8 cellular contexts compared by ENCODE assay signal in the genomic region with DNA sequence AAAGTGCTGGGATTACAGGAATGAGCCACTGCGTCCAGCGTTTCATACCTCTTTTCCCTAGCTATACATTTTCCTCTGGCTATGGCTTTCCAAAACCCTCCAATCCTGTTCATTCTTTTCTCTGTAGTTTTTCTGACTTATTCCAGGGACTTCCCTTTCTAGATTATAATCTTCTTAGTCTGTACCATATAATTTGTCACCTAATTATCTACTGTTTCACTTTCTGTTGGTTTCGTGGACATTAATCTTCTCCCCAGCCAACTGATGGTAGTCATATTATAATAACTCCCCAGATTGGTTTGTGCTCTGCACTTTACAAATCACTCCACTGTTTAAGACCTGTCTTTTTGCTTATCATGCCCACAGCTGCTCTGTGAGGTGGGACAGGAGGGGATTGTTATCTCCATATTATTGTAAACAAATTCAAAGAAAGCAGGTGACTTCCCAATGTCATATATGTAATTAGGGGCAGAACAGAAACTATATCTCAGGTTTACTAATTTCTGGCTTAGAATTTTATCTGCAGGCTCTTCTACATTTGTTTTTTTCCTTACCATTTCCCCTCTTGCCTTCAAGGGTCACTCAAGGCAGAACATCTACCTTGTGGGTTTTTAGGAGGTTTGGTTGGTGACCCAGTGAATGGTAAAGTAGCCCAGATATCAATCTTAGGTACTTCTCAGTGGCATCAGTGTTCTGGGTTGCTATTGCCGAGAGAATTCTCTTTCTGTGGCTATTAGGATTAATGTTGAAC. TPM values are rescaled to one million over a fixed set of nuclear protein-coding genes. Genes with fewer than 3 reads are reported as not detected.
DNase-seq lines count a peak whose midpoint lies in the region; ATAC-seq and TF ChIP-seq lines count a peak whose summit lies in the region.

No MANE protein-coding gene starts in this region.

- TF ChIP-seq CTCF in suprapubic skin (IDR thresholded peaks at IDR 0.05) (no peak), GM10266 (IDR thresholded peaks at IDR 0.05; ENCODE audit: control insufficient read depth, insufficient read depth, low read depth, missing control alignments) (no peak)

- peaks cover 38% of the 10 kb centered on the region for H3K4me1 ChIP-seq in suprapubic skin

- TF ChIP-seq EP300 in suprapubic skin (IDR thresholded peaks at IDR 0.05) = no peak

- no peak overlapping the region for H3K4me3 Mint-ChIP-seq in T-helper 1 cell treated with Interleukin-12 subunit alpha and Interleukin-12 subunit beta and Interleukin-4 antibody, amounts not matched to agents 30 μg/mL and 1 μg/mL, for 36 hours
- peak overlapping the region; percentile 40 for H3K4me3 Mint-ChIP-seq in activated T-helper 17 cell treated with anti-CD3 and anti-CD28 coated beads, Interleukin-2, amount 50 U/mL, for 72 hours
- H3K4me3 Mint-ChIP-seq in stimulated activated naive B cell treated with anti-CD40 and anti-IgM and Interleukin-4, amounts not matched to agents 10 μg/mL and 1 μg/mL and 100 μg/mL, for 72 hours = peak overlapping the region; percentile 65 to 70

- H3K36me3 Mint-ChIP-seq in T-helper 1 cell treated with Interleukin-12 subunit alpha and Interleukin-12 subunit beta and Interleukin-4 antibody, amounts not matched to agents 30 μg/mL and 1 μg/mL, for 36 hours (ENCODE audit: low read depth) = peaks cover 2% of the 10 kb centered on the region
- no peaks in the 10 kb centered on the region for H3K36me3 Mint-ChIP-seq in activated T-helper 17 cell treated with anti-CD3 and anti-CD28 coated beads, Interleukin-2, amount 50 U/mL, for 72 hours (ENCODE audit: low read depth)
- H3K36me3 Mint-ChIP-seq in stimulated activated naive B cell treated with anti-CD40 and anti-IgM and Interleukin-4, amounts not matched to agents 10 μg/mL and 1 μg/mL and 100 μg/mL, for 72 hours = peaks cover 13 to 17% of the 10 kb centered on the region in 2 donors

- no peak overlapping the region for H3K27ac ChIP-seq in suprapubic skin

- no peak for TF ChIP-seq POLR2A in suprapubic skin (IDR thresholded peaks at IDR 0.05)

- DNase-seq in T-helper 1 cell (no peak), suprapubic skin (ENCODE audit: low spot score in 2 of 2) (no peak), GM10266 (ENCODE audit: extremely low spot score) (no peak), activated gamma-delta T cell (lab: John Stamatoyannopoulos, UW) (no peak)
- no peak for DNase-seq in stimulated activated naive B cell treated with anti-CD40 and anti-IgM and Interleukin-4, amounts not matched to agents 10 μg/mL and 1 μg/mL and 100 μg/mL, for 72 hours

- no peaks in the 10 kb centered on the region for H3K9me3 ChIP-seq in suprapubic skin

- H3K27me3 ChIP-seq in suprapubic skin = no peaks in the 10 kb centered on the region

- no peaks in the 10 kb centered on the region for H3K9me3 Mint-ChIP-seq in T-helper 1 cell treated with Interleukin-12 subunit alpha and Interleukin-12 subunit beta and Interleukin-4 antibody, amounts not matched to agents 30 μg/mL and 1 μg/mL, for 36 hours
- H3K9me3 Mint-ChIP-seq in activated T-helper 17 cell treated with anti-CD3 and anti-CD28 coated beads, Interleukin-2, amount 50 U/mL, for 72 hours = no peaks in the 10 kb centered on the region
- peaks cover 0 to 4% of the 10 kb centered on the region in 2 donors for H3K9me3 Mint-ChIP-seq in stimulated activated naive B cell treated with anti-CD40 and anti-IgM and Interleukin-4, amounts not matched to agents 10 μg/mL and 1 μg/mL and 100 μg/mL, for 72 hours

- no peaks in the 10 kb centered on the region for H3K36me3 ChIP-seq in suprapubic skin

- H3K27me3 Mint-ChIP-seq in T-helper 1 cell treated with Interleukin-12 subunit alpha and Interleukin-12 subunit beta and Interleukin-4 antibody, amounts not matched to agents 30 μg/mL and 1 μg/mL, for 36 hours (ENCODE audit: low read depth) = no peaks in the 10 kb centered on the region
- no peaks in the 10 kb centered on the region for H3K27me3 Mint-ChIP-seq in activated T-helper 17 cell treated with anti-CD3 and anti-CD28 coated beads, Interleukin-2, amount 50 U/mL, for 72 hours
- no peaks in the 10 kb centered on the region for H3K27me3 Mint-ChIP-seq in stimulated activated naive B cell treated with anti-CD40 and anti-IgM and Interleukin-4, amounts not matched to agents 10 μg/mL and 1 μg/mL and 100 μg/mL, for 72 hours

- H3K4me3 ChIP-seq in suprapubic skin = no peak overlapping the region

- 60% methylated on average over 3 of the region's 4 CpGs for WGBS in suprapubic skin

- H3K4me1 Mint-ChIP-seq in T-helper 1 cell treated with Interleukin-12 subunit alpha and Interleukin-12 subunit beta and Interleukin-4 antibody, amounts not matched to agents 30 μg/mL and 1 μg/mL, for 36 hours (ENCODE audit: low read depth) = peaks cover 54% of the 10 kb centered on the region
- H3K4me1 Mint-ChIP-seq in activated T-helper 17 cell treated with anti-CD3 and anti-CD28 coated beads, Interleukin-2, amount 50 U/mL, for 72 hours = peaks cover 69% of the 10 kb centered on the region
- H3K4me1 Mint-ChIP-seq in stimulated activated naive B cell treated with anti-CD40 and anti-IgM and Interleukin-4, amounts not matched to agents 10 μg/mL and 1 μg/mL and 100 μg/mL, for 72 hours = peaks cover 51 to 92% of the 10 kb centered on the region in 2 donors

- H3K27ac Mint-ChIP-seq in T-helper 1 cell treated with Interleukin-12 subunit alpha and Interleukin-12 subunit beta and Interleukin-4 antibody, amounts not matched to agents 30 μg/mL and 1 μg/mL, for 36 hours = peak overlapping the region; percentile 21
- H3K27ac Mint-ChIP-seq in activated T-helper 17 cell treated with anti-CD3 and anti-CD28 coated beads, Interleukin-2, amount 50 U/mL, for 72 hours = peak overlapping the region; percentile 74
- peak overlapping the region; percentile 85 for H3K27ac Mint-ChIP-seq in stimulated activated naive B cell treated with anti-CD40 and anti-IgM and Interleukin-4, amounts not matched to agents 10 μg/mL and 1 μg/mL and 100 μg/mL, for 72 hours

- ATAC-seq in HG02884 (IDR thresholded peaks at IDR 0.05; ENCODE audit: unreplicated experiment) = peak; percentile 46
- ATAC-seq in activated T-helper 17 cell treated with anti-CD3 and anti-CD28 coated beads, Interleukin-2, amount 50 U/mL, for 72 hours (replicated peaks) = peak; percentile 76
- ATAC-seq in stimulated activated naive B cell treated with anti-CD40 and anti-IgM and Interleukin-4, amounts not matched to agents 10 μg/mL and 1 μg/mL and 100 μg/mL, for 72 hours (replicated peaks) = peak; percentile 76 to 77

RNA-seq across cellular contexts. Expression of a gene that starts 23.9 kb away (rescaled TPM):
- 10 to 100 TPM; 68.8 to 82.7 TPM for total RNA-seq in activated T-helper 17 cell treated with anti-CD3 and anti-CD28 coated beads, Interleukin-2, amount 50 U/mL, for 72 hours
- total RNA-seq in suprapubic skin = 10 to 100 TPM; 58.4 to 70.2 (median 60.9) TPM

RNA-seq across cellular contexts. Expression of a gene that starts 38.6 kb away (rescaled TPM):
- 100 to 1,000 TPM; 151 to 154 TPM for total RNA-seq in activated T-helper 17 cell treated with anti-CD3 and anti-CD28 coated beads, Interleukin-2, amount 50 U/mL, for 72 hours
- total RNA-seq in suprapubic skin = 10 to 100 TPM; 36.6 to 47.3 (median 39.3) TPM

Comparison
In these comparisons a context has a peak if more than half of its experiments do, and no peak if none do; other contexts are left out.
1. H3K27ac Mint-ChIP-seq: peak in every context shown above with its lines; median percentile 85 in stimulated activated naive B cell treated with anti-CD40 and anti-IgM and Interleukin-4, amounts not matched to agents 10 μg/mL and 1 μg/mL and 100 μg/mL, for 72 hours; 74 in activated T-helper 17 cell treated with anti-CD3 and anti-CD28 coated beads, Interleukin-2, amount 50 U/mL, for 72 hours; 21 in T-helper 1 cell treated with Interleukin-12 subunit alpha and Interleukin-12 subunit beta and Interleukin-4 antibody, amounts not matched to agents 30 μg/mL and 1 μg/mL, for 36 hours.